1 cellular context compared by ENCODE assay signal in genomic region chr12:69566603-69567002, GRCh38.
TF ChIP-seq lines count a peak whose summit lies in the region.

No MANE protein-coding gene starts in this region.

TF ChIP-seq in H1, 55 proteins besides CTCF, POLR2A, EP300 and RAD21:
- no peak for TF ChIP-seq TAF1 (IDR thresholded peaks at IDR 0.05; ENCODE audit: low read depth, low read length)
- no peak for TF ChIP-seq RBBP5 (IDR thresholded peaks at IDR 0.05; ENCODE audit: borderline replicate concordance, low read depth, low read length)
- no peak for TF ChIP-seq NRF1 (IDR thresholded peaks at IDR 0.05; ENCODE audit: low read depth, low read length)
- no peak for TF ChIP-seq EZH2 (IDR thresholded peaks at IDR 0.05; ENCODE audit: low read depth, low read length, severe bottlenecking)
- TF ChIP-seq POLR2AphosphoS5 (IDR thresholded peaks at IDR 0.05; ENCODE audit: low read depth, low read length) = no peak
- no peak for TF ChIP-seq SIRT6 (IDR thresholded peaks at IDR 0.05; ENCODE audit: low read length)
- no peak for TF ChIP-seq EGR1 (IDR thresholded peaks at IDR 0.05; ENCODE audit: borderline replicate concordance, low read depth, low read length)
- TF ChIP-seq BRCA1 (IDR thresholded peaks at IDR 0.05; ENCODE audit: low read depth, low read length) = no peak
- no peak for TF ChIP-seq KDM5A (IDR thresholded peaks at IDR 0.05; ENCODE audit: low read length)
TF ChIP-seq in H1: peak in this region for 0.
